10 cellular contexts compared by ENCODE assay signal in genomic region chr16:70687172-70687531, GRCh38. TPM values are rescaled to one million over a fixed set of nuclear protein-coding genes. Genes with fewer than 3 reads are reported as not detected.
DNase-seq lines count a peak whose midpoint lies in the region; ATAC-seq and TF ChIP-seq lines count a peak whose summit lies in the region.
"Had no signal": no experiment of that assay in that cellular context is flagged by ENCODE, and none has a peak within 500 bp of the region (broad histone marks: within the 10 kb centered on the region; RNA-seq: fewer than 3 reads in every experiment).

No MANE protein-coding gene starts in this region.

- BruUV-seq in PC-9 (replicated peaks; lab: Mats Ljungman, UMichigan): no TSS peak

- no peaks in the 10 kb centered on the region for H3K4me1 ChIP-seq in CD8-positive, alpha-beta memory T cell (ENCODE audit: insufficient read depth, low read length)
- peaks cover 30% of the 10 kb centered on the region for H3K4me1 ChIP-seq in PC-9 (replicated peaks; ENCODE audit: insufficient read depth)
- H3K4me1 ChIP-seq in fibroblast of lung (ENCODE audit: control insufficient read depth, extremely low read depth, insufficient read depth, low read length): peaks cover 59% of the 10 kb centered on the region
- H3K4me1 ChIP-seq in rectal smooth muscle tissue (ENCODE audit: control insufficient read depth, insufficient read depth, low read length): peaks cover 77% of the 10 kb centered on the region

- H3K27me3 ChIP-seq in CD8-positive, alpha-beta memory T cell (ENCODE audit: insufficient read depth, low read length, poor library complexity, severe bottlenecking): peaks cover 7% of the 10 kb centered on the region
- H3K27me3 ChIP-seq in PC-9 (ENCODE audit: insufficient read depth, low read depth) (no peaks in the 10 kb centered on the region), fibroblast of lung (ENCODE audit: control insufficient read depth, insufficient read depth, low read length) (no peaks in the 10 kb centered on the region), rectal smooth muscle tissue (ENCODE audit: control insufficient read depth, insufficient read depth, low read length) (no peaks in the 10 kb centered on the region)

- H3K9me3 ChIP-seq in CD8-positive, alpha-beta memory T cell (ENCODE audit: low read length): no peaks in the 10 kb centered on the region
- no peaks in the 10 kb centered on the region for H3K9me3 ChIP-seq in PC-9 (ENCODE audit: insufficient read depth, low read depth)
- H3K9me3 ChIP-seq in fibroblast of lung (ENCODE audit: control insufficient read depth, insufficient read depth, low read depth, low read length): no peaks in the 10 kb centered on the region

- no peak overlapping the region for H3K27ac ChIP-seq in CD8-positive, alpha-beta memory T cell (ENCODE audit: low read depth, low read length)
- H3K27ac ChIP-seq in PC-9: no peak overlapping the region
- peak overlapping the region; percentile 80 for H3K27ac ChIP-seq in fibroblast of lung (ENCODE audit: insufficient read depth, low read length)
- peak overlapping the region; percentile 98 for H3K27ac ChIP-seq in rectal smooth muscle tissue (ENCODE audit: low read depth, low read length)

- peak overlapping the region; percentile 19 to 77 (median 68) for H3K4me3 Mint-ChIP-seq in CD8-positive, alpha-beta memory T cell

- CTCF ChIA-PET in CD8-positive, alpha-beta memory T cell (lab: Charles Lee): interaction anchor here (0.6 to 3.7 kb wide), 4 partner anchors 10 to 424 kb away, joined by 3 to 15 read pairs (median 4); no protein-coding TSS in a partner anchor
- CTCF ChIA-PET in PC-9 (lab: Charles Lee): interaction anchor here (0.9 kb wide), 1 partner anchor 85 kb away, joined by 5 read pairs; no protein-coding TSS in a partner anchor

- H4K20me1 ChIP-seq in PC-9 (ENCODE audit: insufficient read depth): peaks cover 15% of the 10 kb centered on the region
- H4K20me1 ChIP-seq in fibroblast of lung (ENCODE audit: control insufficient read depth, extremely low read depth, insufficient read depth, low read length): no peaks in the 10 kb centered on the region

- no peaks in the 10 kb centered on the region for H3K9me3 Mint-ChIP-seq in CD8-positive, alpha-beta memory T cell

- H3F3A ChIP-seq in PC-9 (ENCODE audit: insufficient read depth, low read depth): peaks cover 14% of the 10 kb centered on the region; the same call in 1 of the 2 replicates

- H2AFZ ChIP-seq in PC-9: no peak overlapping the region
- H2AFZ ChIP-seq in fibroblast of lung (ENCODE audit: low read length): no peak overlapping the region

- H3K27me3 Mint-ChIP-seq in CD8-positive, alpha-beta memory T cell: peaks cover 10 to 12% of the 10 kb centered on the region in 2 donors

- no peak overlapping the region for H3K9ac ChIP-seq in fibroblast of lung (ENCODE audit: insufficient read depth, low read length)
- no peak overlapping the region for H3K9ac ChIP-seq in rectal smooth muscle tissue (ENCODE audit: low read length)

- no peak for TF ChIP-seq CTCF in PC-9 (conservative IDR thresholded peaks at IDR 0.05)
- no peak for TF ChIP-seq CTCF in fibroblast of lung (conservative IDR thresholded peaks at IDR 0.05 in 1 of 2, IDR thresholded peaks at IDR 0.05 in 1 of 2; ENCODE audit: low read depth in 1 of 2, low read length in 2 of 2)

- H3K4me2 ChIP-seq in PC-9 (peak overlapping the region; percentile 61; the same call in 1 of the 2 replicates), fibroblast of lung (ENCODE audit: extremely low read depth, insufficient read depth, low read length) (no peak overlapping the region)

- no peak overlapping the region for H3K4me3 ChIP-seq in CD8-positive, alpha-beta memory T cell (ENCODE audit: low read length)
- H3K4me3 ChIP-seq in PC-9 (no peak overlapping the region), fibroblast of lung (replicated peaks in 1 of 4; ENCODE audit: control extremely low read depth in 1 of 4, insufficient read depth in 1 of 4, low read depth in 3 of 4, low read length in 4 of 4) (peak overlapping the region in 1 of 4 experiments; percentile 54), rectal smooth muscle tissue (ENCODE audit: low read length) (peak overlapping the region; percentile 33)

- H3K36me3 ChIP-seq in CD8-positive, alpha-beta memory T cell (ENCODE audit: insufficient read depth, low read length): no peaks in the 10 kb centered on the region
- H3K36me3 ChIP-seq in PC-9 (ENCODE audit: low read depth) (no peaks in the 10 kb centered on the region), fibroblast of lung (ENCODE audit: control insufficient read depth, insufficient read depth, low read length) (peaks cover 10% of the 10 kb centered on the region), rectal smooth muscle tissue (ENCODE audit: control insufficient read depth, insufficient read depth, low read length) (no peaks in the 10 kb centered on the region)

- intact Hi-C loops in PC-9 (cut with micrococcal nuclease; ENCODE audit: unreplicated experiment): loop anchor here (2.0 to 5.0 kb wide), 2 partner anchors 62 to 650 kb away; no protein-coding TSS in a partner anchor

- ATAC-seq in HG03097 (IDR thresholded peaks at IDR 0.05; ENCODE audit: low FRiP score, unreplicated experiment) (no peak), GM19328 (IDR thresholded peaks at IDR 0.05; ENCODE audit: unreplicated experiment) (no peak)

- H3K4me1 Mint-ChIP-seq in CD8-positive, alpha-beta memory T cell: peaks cover 3 to 10% (median 6%) of the 10 kb centered on the region in 3 donors

- peaks cover 33% of the 10 kb centered on the region for H3K79me2 ChIP-seq in PC-9 (ENCODE audit: low read depth)
- H3K79me2 ChIP-seq in fibroblast of lung (ENCODE audit: control insufficient read depth, insufficient read depth, low read length): peaks cover 37% of the 10 kb centered on the region

- DNase-seq in CD8-positive, alpha-beta memory T cell: no peak
- DNase-seq in PC-9: no peak
- DNase-seq in fibroblast of lung (ENCODE audit: low read depth in 2 of 2): no peak
- DNase-seq in NCI-H2029 (lab: John Stamatoyannopoulos, UW): no peak
- no peak for DNase-seq in NCI-H748 (lab: John Stamatoyannopoulos, UW; ENCODE audit: unreplicated experiment)
- DNase-seq: GDM1; stimulated activated naive CD4-positive, alpha-beta T cell treated with Interleukin-2 at 50 U/mL for 16 hours had no signal

- POLR2A ChIA-PET in CD8-positive, alpha-beta memory T cell (lab: Charles Lee): interaction anchor here (1.5 kb wide), 1 partner anchor 50 kb away, joined by 4 read pairs; no protein-coding TSS in a partner anchor
- POLR2A ChIA-PET in PC-9 (lab: Charles Lee; ENCODE audit: unreplicated experiment): interaction anchor here (0.6 kb wide), 1 partner anchor 64 kb away, joined by 14 read pairs; no protein-coding TSS in a partner anchor

- peaks cover 0 to 1% (median 0%) of the 10 kb centered on the region in 3 donors for H3K36me3 Mint-ChIP-seq in CD8-positive, alpha-beta memory T cell

- no peaks in the 10 kb centered on the region for H3K9me2 ChIP-seq in PC-9 (ENCODE audit: insufficient read depth)

- H3K27ac Mint-ChIP-seq in CD8-positive, alpha-beta memory T cell: peak overlapping the region in 2 of 8 donors; percentile 51 to 82

RNA-seq across cellular contexts. Expression of gene MTSS2, which starts 1.3 kb away (rescaled TPM):
- total RNA-seq in CD8-positive, alpha-beta memory T cell: 1 to 10 TPM; 2.2 to 3.0 TPM
- not detected for polyA plus RNA-seq in CD8-positive, alpha-beta memory T cell
- 27.6 and 52.0 TPM in 2 replicates for total RNA-seq in PC-9 (2021)
- 81.7 and 126 TPM in 2 replicates for total RNA-seq in fibroblast of lung
- polyA plus RNA-seq in fibroblast of lung: 90.4 and 131 TPM in 2 replicates
- 128 and 258 TPM in 2 replicates for polyA plus RNA-seq in fibroblast of lung (2012)
- 86.5 and 259 TPM in 2 replicates for polyA minus RNA-seq in fibroblast of lung (ENCODE audit: low replicate concordance)

RNA-seq across cellular contexts. Expression of gene IL34, which starts 40.8 kb away (rescaled TPM):
- not detected for total RNA-seq in CD8-positive, alpha-beta memory T cell
- not detected for polyA plus RNA-seq in CD8-positive, alpha-beta memory T cell
- total RNA-seq in PC-9 (2021): not detected in 2 replicates
- total RNA-seq in fibroblast of lung: 5.1 and 5.4 TPM in 2 replicates
- 0.45 and 0.70 TPM in 2 replicates for polyA plus RNA-seq in fibroblast of lung
- 0.81 and 1.0 TPM in 2 replicates for polyA plus RNA-seq in fibroblast of lung (2012)
- polyA minus RNA-seq in fibroblast of lung (ENCODE audit: low replicate concordance): 0.94 and 2.4 TPM in 2 replicates

Comparison
In these comparisons a context has a peak if more than half of its experiments do, and no peak if none do; other contexts are left out.
1. H3K27ac ChIP-seq: peak in fibroblast of lung (single experiment) and rectal smooth muscle tissue (single experiment); none in CD8-positive, alpha-beta memory T cell (single experiment) and PC-9 (single experiment).